Comparison of ENCODE assay signal across 11 cellular contexts in the genomic region with DNA sequence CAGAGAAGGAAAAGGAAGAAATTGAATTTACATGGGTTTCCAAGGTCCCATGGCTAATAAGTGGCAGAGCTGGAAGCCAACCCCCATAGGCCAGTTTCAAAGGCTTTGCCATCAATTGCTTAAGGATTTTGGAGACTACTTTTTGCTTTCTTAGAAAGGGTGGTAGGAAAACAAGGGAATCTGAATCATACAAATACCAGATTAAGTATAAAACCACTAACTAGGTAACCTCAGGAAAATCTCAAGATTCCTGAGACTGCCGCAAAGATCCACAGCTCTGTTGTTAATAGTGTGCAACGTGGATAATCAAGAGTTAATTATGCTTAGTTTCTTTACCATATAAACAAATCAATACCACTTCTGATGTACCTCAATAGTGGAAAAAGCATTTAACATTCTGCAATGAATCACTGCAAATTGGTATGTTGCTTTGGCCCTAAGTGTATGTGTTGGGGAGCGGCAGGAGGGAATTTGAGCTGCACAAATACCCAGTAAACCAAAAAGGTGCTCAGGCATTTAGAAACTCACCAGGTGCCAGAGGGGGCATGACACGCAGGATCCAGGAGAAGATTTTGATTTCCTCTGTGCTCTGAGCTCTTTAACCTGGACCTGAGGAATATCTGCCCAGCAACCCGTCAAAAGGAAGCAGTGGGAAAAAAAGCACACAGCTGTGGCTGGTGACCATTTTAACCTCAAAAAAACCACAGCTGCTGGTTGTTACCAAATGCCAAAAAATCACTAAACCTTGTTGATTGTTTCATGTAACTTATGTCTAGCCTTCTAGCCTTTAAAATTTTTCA. TPM values are rescaled to one million over a fixed set of nuclear protein-coding genes. Genes with fewer than 3 reads are reported as not detected.
DNase-seq lines count a peak whose midpoint lies in the region; ATAC-seq and TF ChIP-seq lines count a peak whose summit lies in the region.
"Had no signal": no experiment of that assay in that cellular context is flagged by ENCODE, and none has a peak within 500 bp of the region (broad histone marks: within the 10 kb centered on the region; RNA-seq: fewer than 3 reads in every experiment).

No MANE protein-coding gene starts in this region.

- no peaks in the 10 kb centered on the region for H3K9me3 Mint-ChIP-seq in endodermal cell
- no peaks in the 10 kb centered on the region for H3K9me3 Mint-ChIP-seq in progenitor cell of endocrine pancreas (ENCODE audit: low read depth)
- H3K9me3 Mint-ChIP-seq: activated naive CD8-positive, alpha-beta T cell treated with anti-CD3 and anti-CD28 coated beads, Interleukin-2, amount 10 ng/mL, durations not matched to agents 7 days and 5 days; T-helper 1 cell treated with Interleukin-12 subunit alpha and Interleukin-12 subunit beta and Interleukin-4 antibody, amounts not matched to agents 30 μg/mL and 1 μg/mL, for 36 hours had no signal

- H3K4me3 Mint-ChIP-seq in endodermal cell, result no peak overlapping the region
- H3K4me3 Mint-ChIP-seq in progenitor cell of endocrine pancreas (ENCODE audit: low read depth), result no peak overlapping the region
- H3K4me3 Mint-ChIP-seq: activated naive CD8-positive, alpha-beta T cell treated with anti-CD3 and anti-CD28 coated beads, Interleukin-2, amount 10 ng/mL, durations not matched to agents 7 days and 5 days; T-helper 1 cell treated with Interleukin-12 subunit alpha and Interleukin-12 subunit beta and Interleukin-4 antibody, amounts not matched to agents 30 μg/mL and 1 μg/mL, for 36 hours had no signal

- no peaks in the 10 kb centered on the region for H3K36me3 Mint-ChIP-seq in endodermal cell (ENCODE audit: low read depth)
- no peaks in the 10 kb centered on the region for H3K36me3 Mint-ChIP-seq in progenitor cell of endocrine pancreas (ENCODE audit: insufficient read depth)
- H3K36me3 Mint-ChIP-seq: activated naive CD8-positive, alpha-beta T cell treated with anti-CD3 and anti-CD28 coated beads, Interleukin-2, amount 10 ng/mL, durations not matched to agents 7 days and 5 days had no signal

- no peak for TF ChIP-seq CTCF in endodermal cell (conservative IDR thresholded peaks at IDR 0.05)
- TF ChIP-seq CTCF in progenitor cell of endocrine pancreas (IDR thresholded peaks at IDR 0.05; ENCODE audit: unreplicated experiment), result no peak

- H3K27ac ChIP-seq in GM23248 (no peak overlapping the region), endodermal cell (ENCODE audit: low read depth, low read length) (no peak overlapping the region)
- H3K27ac ChIP-seq: upper lobe of right lung had no signal

- H3K36me3 ChIP-seq in GM23248 (ENCODE audit: low read depth) (no peaks in the 10 kb centered on the region), endodermal cell (ENCODE audit: control insufficient read depth, insufficient read depth, low read length) (no peaks in the 10 kb centered on the region)
- H3K36me3 ChIP-seq: upper lobe of right lung had no signal

- H3K27ac Mint-ChIP-seq in endodermal cell (no peak overlapping the region), progenitor cell of endocrine pancreas (peak overlapping the region; percentile 38)
- H3K27ac Mint-ChIP-seq: activated naive CD8-positive, alpha-beta T cell treated with anti-CD3 and anti-CD28 coated beads, Interleukin-2, amount 10 ng/mL, durations not matched to agents 7 days and 5 days; T-helper 1 cell treated with Interleukin-12 subunit alpha and Interleukin-12 subunit beta and Interleukin-4 antibody, amounts not matched to agents 30 μg/mL and 1 μg/mL, for 36 hours had no signal

- H3K79me2 ChIP-seq in GM23248 (ENCODE audit: insufficient read depth), result no peaks in the 10 kb centered on the region

- H3K9ac ChIP-seq in GM23248 (no peak overlapping the region), endodermal cell (ENCODE audit: extremely low read depth, low read length, poor library complexity, severe bottlenecking) (no peak overlapping the region)

- peaks cover 21% of the 10 kb centered on the region for H3K4me1 ChIP-seq in GM23248 (ENCODE audit: insufficient read depth)
- H3K4me1 ChIP-seq in endodermal cell (ENCODE audit: control insufficient read depth, insufficient read depth, low read length), result peaks cover 11% of the 10 kb centered on the region

- ATAC-seq in GM19467 (IDR thresholded peaks at IDR 0.05; ENCODE audit: unreplicated experiment), result no peak
- ATAC-seq: upper lobe of right lung had no signal

- H3K4me3 ChIP-seq in GM23248 (no peak overlapping the region), endodermal cell (ENCODE audit: low read length) (no peak overlapping the region)
- H3K4me3 ChIP-seq: upper lobe of right lung had no signal

- peaks cover 16% of the 10 kb centered on the region for H3F3A ChIP-seq in GM23248 (ENCODE audit: insufficient read depth)

- H3K27me3 Mint-ChIP-seq in endodermal cell (ENCODE audit: insufficient read depth), result no peaks in the 10 kb centered on the region
- H3K27me3 Mint-ChIP-seq in progenitor cell of endocrine pancreas, result no peaks in the 10 kb centered on the region

- H4K20me1 ChIP-seq in GM23248 (ENCODE audit: insufficient read depth), result no peaks in the 10 kb centered on the region

- no peaks in the 10 kb centered on the region for H3K9me2 ChIP-seq in GM23248 (ENCODE audit: insufficient read depth)

- no peaks in the 10 kb centered on the region for H3K9me3 ChIP-seq in GM23248 (ENCODE audit: low read depth)
- no peaks in the 10 kb centered on the region for H3K9me3 ChIP-seq in endodermal cell (ENCODE audit: control insufficient read depth, low read length)
- H3K9me3 ChIP-seq: upper lobe of right lung had no signal

- peak; percentile 48 for DNase-seq in GM23248
- DNase-seq in NCI-H146 treated with DMSO at 0.1 percent for 48 hours (lab: John Stamatoyannopoulos, UW; ENCODE audit: unreplicated experiment), result peak; percentile 33
- peak; percentile 53 for DNase-seq in endodermal cell
- DNase-seq in progenitor cell of endocrine pancreas (ENCODE audit: low spot score, unreplicated experiment), result no peak
- no peak for DNase-seq in NCI-H446 (lab: John Stamatoyannopoulos, UW)
- DNase-seq in NOMO-1 treated with dmso at 0.1 percent for 144 hours (lab: John Stamatoyannopoulos, UW; ENCODE audit: unreplicated experiment), result no peak
- DNase-seq: activated naive CD8-positive, alpha-beta T cell treated with anti-CD3 and anti-CD28 coated beads, Interleukin-2, amount 10 ng/mL, durations not matched to agents 7 days and 5 days; NCI-H82; upper lobe of right lung had no signal

- in situ Hi-C loops in GM23248 (cut with MboI), result loop anchor here (5.0 to 10.0 kb wide), 2 partner anchors 394 to 541 kb away; no protein-coding TSS in a partner anchor

- 60 to 67% methylated on average over 5 of the region's 5 CpGs for WGBS in GM23248 (ENCODE audit: low coverage in 1 of 2, low lambda C conversion rate in 2 of 2, missing lambda C conversion rate in 2 of 2), 2 experiments
- WGBS in endodermal cell (ENCODE audit: insufficient coverage in 1 of 2, insufficient read length in 1 of 2), 2 experiments, result 73 to 84% methylated on average over 2 to 5 of the region's 5 CpGs

- no peak overlapping the region for H3K4me2 ChIP-seq in GM23248 (ENCODE audit: unreplicated experiment)

- no peak overlapping the region for H2AFZ ChIP-seq in GM23248

- H3K27me3 ChIP-seq in GM23248 (replicated peaks; ENCODE audit: insufficient read depth) (no peaks in the 10 kb centered on the region), endodermal cell (ENCODE audit: control insufficient read depth, insufficient read depth, low read length, poor library complexity, severe bottlenecking) (no peaks in the 10 kb centered on the region)
- H3K27me3 ChIP-seq: upper lobe of right lung had no signal

- H3K4me1 Mint-ChIP-seq in endodermal cell, result peaks cover 16% of the 10 kb centered on the region
- H3K4me1 Mint-ChIP-seq in progenitor cell of endocrine pancreas (ENCODE audit: low read depth), result peaks cover 11% of the 10 kb centered on the region

RNA-seq across cellular contexts. Expression of a gene that starts 22.0 kb away (rescaled TPM):
- total RNA-seq in GM23248 (2014; rRNA removed; shearing (Covaris generic)), result not detected in 2 replicates
- polyA plus RNA-seq in GM23248 (2016; fragmentation: Nextera tagmentation; extraction: Ambion mirVana), result not detected in 2 replicates
- total RNA-seq in endodermal cell (not detected), progenitor cell of endocrine pancreas (not detected in 2 replicates)
- not detected for polyA plus RNA-seq in endodermal cell (2013, experiment 1 of 2)
- polyA plus RNA-seq in endodermal cell (2013, experiment 2 of 2), result not detected
- total RNA-seq: activated naive CD8-positive, alpha-beta T cell treated with anti-CD3 and anti-CD28 coated beads, Interleukin-2, amount 10 ng/mL, durations not matched to agents 7 days and 5 days had no signal

RNA-seq across cellular contexts. Expression of a gene that starts 37.5 kb away (rescaled TPM):
- total RNA-seq in GM23248 (2014; rRNA removed; shearing (Covaris generic)), result under 0.01 TPM in 1 of 2 replicates, not detected in the other
- not detected in 2 replicates for polyA plus RNA-seq in GM23248 (2016; fragmentation: Nextera tagmentation; extraction: Ambion mirVana)
- total RNA-seq in endodermal cell (not detected), progenitor cell of endocrine pancreas (0.07 and 0.16 TPM in 2 replicates)
- polyA plus RNA-seq in endodermal cell (2013, experiment 1 of 2), result 0.07 TPM
- polyA plus RNA-seq in endodermal cell (2013, experiment 2 of 2), result 0.08 TPM

Comparison
In these comparisons a context has a peak if more than half of its experiments do, and no peak if none do; other contexts are left out.
1. DNase-seq: peak in GM23248 (single experiment), NCI-H146 treated with DMSO at 0.1 percent for 48 hours (single experiment) and endodermal cell (single experiment); none in progenitor cell of endocrine pancreas (single experiment), NCI-H446 (0 of 2) and NOMO-1 treated with dmso at 0.1 percent for 144 hours (single experiment).